In genomic region chr15:88098317-88098716, GRCh38 we compare ENCODE assay signal across 1 cellular context.
TF ChIP-seq lines count a peak whose summit lies in the region.

No MANE protein-coding gene starts in this region.

TF ChIP-seq in K562, 482 proteins besides CTCF, POLR2A, EP300 and RAD21 (continued from another document and continues in another):
- TF ChIP-seq ZNF436 (CRISPR knock-in tag; IDR thresholded peaks at IDR 0.05) (no peak), CBFA2T3 (IDR thresholded peaks at IDR 0.05) (peak; percentile 56), FOSL1 (tag; conservative IDR thresholded peaks at IDR 0.05) (peak; percentile 82), CC2D1A (IDR thresholded peaks at IDR 0.05) (no peak), RREB1 (CRISPR knock-in tag; IDR thresholded peaks at IDR 0.05) (no peak), TAF15 (IDR thresholded peaks at IDR 0.05; ENCODE audit: low read depth, low read length) (no peak), ATF3 (IDR thresholded peaks at IDR 0.05) (peak; percentile 34), ATF3 (CRISPR knock-in tag; conservative IDR thresholded peaks at IDR 0.05) (no peak), MTA2 (IDR thresholded peaks at IDR 0.05; ENCODE audit: low read depth) (no peak), MYC (IDR thresholded peaks at IDR 0.05; ENCODE audit: low read depth, low read length) (no peak), MYC (CRISPR knock-in tag; IDR thresholded peaks at IDR 0.05; ENCODE audit: borderline replicate concordance, low read depth) (no peak), ZNF592 (IDR thresholded peaks at IDR 0.05) (no peak), ZBTB9 (CRISPR knock-in tag; IDR thresholded peaks at IDR 0.05) (no peak), TAF7 (tag; IDR thresholded peaks at IDR 0.05) (no peak), U2AF1 (optimal IDR thresholded peaks at IDR 0.05; ENCODE audit: low read depth, low read length) (no peak), ARHGAP35 (IDR thresholded peaks at IDR 0.05; ENCODE audit: partially characterized antibody) (no peak), KHSRP (IDR thresholded peaks at IDR 0.05) (no peak), ERF (CRISPR knock-in tag; IDR thresholded peaks at IDR 0.05) (no peak), NRF1 (conservative IDR thresholded peaks at IDR 0.05 in 1 of 2, IDR thresholded peaks at IDR 0.05 in 1 of 2) (peak in 1 of 2 experiments; percentile 37; a peak in 1 of 4 replicates), ZNF134 (CRISPR knock-in tag; conservative IDR thresholded peaks at IDR 0.05) (no peak), SNRNP70 (optimal IDR thresholded peaks at IDR 0.05; ENCODE audit: low read depth, low read length) (no peak), KLF1 (tag; IDR thresholded peaks at IDR 0.05) (no peak), HLTF (IDR thresholded peaks at IDR 0.05) (no peak), CREB3L1 (IDR thresholded peaks at IDR 0.05; ENCODE audit: borderline replicate concordance, low read depth) (no peak), JUND (IDR thresholded peaks at IDR 0.05; ENCODE audit: borderline replicate concordance, low read depth, low read length) (peak; percentile 54; the same call in 1 of the 2 replicates), JUND (tag; IDR thresholded peaks at IDR 0.05; ENCODE audit: borderline replicate concordance, low read depth, low read length) (peak; percentile 21; the same call in 1 of the 3 replicates), TCF3 (CRISPR knock-in tag; IDR thresholded peaks at IDR 0.05) (peak; percentile 39; the same call in 1 of the 2 replicates), KDM4B (IDR thresholded peaks at IDR 0.05; ENCODE audit: borderline replicate concordance in 2 of 2, low read depth in 1 of 2) (no peak), ELF4 (CRISPR knock-in tag; IDR thresholded peaks at IDR 0.05) (no peak), BHLHE40 (IDR thresholded peaks at IDR 0.05; ENCODE audit: low read length) (no peak), FOXK2 (conservative IDR thresholded peaks at IDR 0.05 in 1 of 2, IDR thresholded peaks at IDR 0.05 in 1 of 2; ENCODE audit: low read depth in 2 of 2) (0 out of 4 replicates have a peak, but pooled peaks of 1 of the 2 experiments have one; percentile 17), ILF3 (IDR thresholded peaks at IDR 0.05; ENCODE audit: borderline replicate concordance) (no peak), RB1 (IDR thresholded peaks at IDR 0.05; ENCODE audit: low read depth) (no peak), PKNOX1 (IDR thresholded peaks at IDR 0.05) (no peak), YY1 (IDR thresholded peaks at IDR 0.05; ENCODE audit: borderline replicate concordance in 1 of 3, control insufficient read depth in 1 of 3, extremely low read depth in 1 of 3, insufficient read depth in 3 of 3, insufficient read length in 1 of 3, insufficient replicate concordance in 2 of 3, low read depth in 1 of 3, low read length in 2 of 3) (no peak), BRD4 (IDR thresholded peaks at IDR 0.05) (no peak), ZSCAN32 (CRISPR knock-in tag; IDR thresholded peaks at IDR 0.05) (no peak), DEAF1 (CRISPR knock-in tag; IDR thresholded peaks at IDR 0.05) (no peak), ZNF124 (CRISPR knock-in tag; IDR thresholded peaks at IDR 0.05) (no peak), ZBTB33 (CRISPR knock-in tag; IDR thresholded peaks at IDR 0.05) (no peak), HNRNPH1 (optimal IDR thresholded peaks at IDR 0.05; ENCODE audit: low read depth, low read length) (no peak), TCFL5 (CRISPR knock-in tag; conservative IDR thresholded peaks at IDR 0.05) (no peak), CCAR2 (IDR thresholded peaks at IDR 0.05; ENCODE audit: low read depth, low read length) (no peak), MYNN (IDR thresholded peaks at IDR 0.05) (no peak), MYNN (CRISPR knock-in tag; IDR thresholded peaks at IDR 0.05) (no peak), ZFP36 (IDR thresholded peaks at IDR 0.05; ENCODE audit: low read depth, low read length, partially characterized antibody) (no peak)
